ENCODE assay signal across 8 cellular contexts in the genomic region with DNA sequence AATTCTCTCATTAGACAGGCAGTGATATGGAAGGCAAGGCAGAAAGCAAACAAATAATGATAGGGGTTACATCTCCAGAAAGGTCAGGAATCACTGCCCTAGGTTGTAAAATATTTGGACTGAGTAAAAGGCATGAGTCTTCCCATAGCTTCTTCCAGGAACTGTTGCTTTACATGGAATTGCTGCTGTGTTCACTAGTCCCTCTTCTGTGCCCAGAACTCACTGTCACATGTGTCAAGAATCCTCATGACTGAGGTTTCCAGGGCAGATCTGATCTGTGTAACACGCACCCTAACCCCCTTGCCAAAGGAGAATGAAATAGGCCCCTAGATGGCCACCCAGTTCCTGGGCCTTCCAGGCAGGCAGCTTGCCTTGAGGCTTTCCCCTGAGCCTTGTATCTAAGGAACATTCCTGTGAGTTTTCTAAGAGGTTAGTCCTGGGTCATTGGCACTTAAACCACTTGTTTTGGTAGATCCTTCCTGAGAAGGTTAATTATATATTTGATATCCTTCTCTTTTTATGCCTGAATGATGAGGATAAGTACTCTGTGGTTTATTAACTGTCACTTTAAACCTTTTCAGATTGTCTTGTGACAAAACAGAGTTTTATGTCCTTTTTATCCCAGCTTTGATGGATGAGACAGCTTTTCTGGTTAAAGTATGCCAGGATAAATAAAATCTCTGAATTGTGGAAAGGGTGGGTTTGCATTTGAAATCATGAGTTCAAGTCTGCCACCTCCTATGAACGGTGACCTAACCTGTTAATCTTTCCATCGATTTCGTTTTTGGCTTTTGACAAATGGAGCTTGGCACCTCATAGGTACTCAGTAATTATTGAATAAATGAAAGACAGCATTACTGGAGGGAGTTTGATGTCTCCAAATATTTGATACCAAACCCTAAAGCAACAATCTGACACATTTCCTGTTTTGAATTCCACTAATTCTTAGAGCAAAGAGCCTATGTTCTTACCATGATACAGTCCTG.
DNase-seq lines count a peak whose midpoint lies in the region; ATAC-seq and TF ChIP-seq lines count a peak whose summit lies in the region.

No MANE protein-coding gene starts in this region.

- no peak for TF ChIP-seq POLR2A in sigmoid colon (IDR thresholded peaks at IDR 0.05)

- no peaks in the 10 kb centered on the region for H3K36me3 ChIP-seq in Panc1 (ENCODE audit: control insufficient read depth, insufficient read depth, low read length)
- H3K36me3 ChIP-seq in sigmoid colon: no peaks in the 10 kb centered on the region
- no peaks in the 10 kb centered on the region for H3K36me3 ChIP-seq in HAP-1 (replicated peaks)

- TF ChIP-seq CTCF in Panc1 (IDR thresholded peaks at IDR 0.05) (no peak), sigmoid colon (IDR thresholded peaks at IDR 0.05) (no peak)

- peak in 1 of 4 donors; percentile 13 for TF ChIP-seq EP300 in sigmoid colon (IDR thresholded peaks at IDR 0.05)

- H3K27ac ChIP-seq in Panc1 (ENCODE audit: low read length) (peak overlapping the region; percentile 84), sigmoid colon (peak overlapping the region; percentile 76 to 89 (median 86))

- H3K9me3 ChIP-seq in Panc1 (ENCODE audit: control insufficient read depth, insufficient read depth, low read depth, low read length) (no peaks in the 10 kb centered on the region), sigmoid colon (no peaks in the 10 kb centered on the region), HAP-1 (no peaks in the 10 kb centered on the region)

- DNase-seq in ELR (ENCODE audit: low read depth) (peak; percentile 53), Panc1 (ENCODE audit: low read depth, low spot score) (no peak), glomerular visceral epithelial cell (ENCODE audit: extremely low spot score) (peak; percentile 73), sigmoid colon (peak; percentile 80), HAP-1 (ENCODE audit: low spot score in 2 of 2) (no peak)
- DNase-seq in stimulated activated CD4-positive, alpha-beta T cell treated with anti-CD3 and anti-CD28 coated beads, Interleukin-1b, Interleukin-23, amount 100 ng/mL, for 48 hours: no peak

- CTCF ChIA-PET in Panc1 (lab: Charles Lee): no interaction called here

- H3K27me3 ChIP-seq in Panc1 (ENCODE audit: control insufficient read depth, insufficient read depth, low read length) (no peaks in the 10 kb centered on the region), sigmoid colon (no peaks in the 10 kb centered on the region), HAP-1 (ENCODE audit: low read depth) (no peaks in the 10 kb centered on the region)

- WGBS in sigmoid colon, 2 donors: 87 to 93% methylated on average over 4 of the region's 4 CpGs

- intact Hi-C loops in Panc1 (cut with micrococcal nuclease; ENCODE audit: unreplicated experiment): no loop called here
- intact Hi-C loops in sigmoid colon (cut with DNase I): no loop called here

- H3K4me3 ChIP-seq in Panc1 (ENCODE audit: low read depth in 2 of 2, low read length in 2 of 2) (no peak overlapping the region), sigmoid colon (no peak overlapping the region), HAP-1 (no peak overlapping the region)

- peak; percentile 66 for ATAC-seq in Panc1
- ATAC-seq in HG03175 (IDR thresholded peaks at IDR 0.05; ENCODE audit: unreplicated experiment): no peak
- ATAC-seq in GM18867 (IDR thresholded peaks at IDR 0.05; ENCODE audit: unreplicated experiment): no peak

- POLR2A ChIA-PET in Panc1 (lab: Charles Lee): no interaction called here

- in situ Hi-C loops in Panc1 (cut with HindIII; ENCODE audit: low pct_unique_long_range_greater_than_20kb, low sequenced_read_pairs): no loop called here
- in situ Hi-C loops in HAP-1 (cut with MboI; ENCODE audit: low sequenced_read_pairs): no loop called here

- H3K4me1 ChIP-seq in Panc1 (ENCODE audit: control insufficient read depth, insufficient read depth, low read length): peaks cover 38% of the 10 kb centered on the region
- H3K4me1 ChIP-seq in sigmoid colon: peaks cover 0 to 97% (median 89%) of the 10 kb centered on the region in 4 donors
- H3K4me1 ChIP-seq in HAP-1: peaks cover 19% of the 10 kb centered on the region

- BruUV-seq in Panc1 (replicated peaks; lab: Mats Ljungman, UMichigan): no TSS peak

Comparison
In these comparisons a context has a peak if more than half of its experiments do, and no peak if none do; other contexts are left out.
1. DNase-seq: peak in ELR (single experiment), glomerular visceral epithelial cell (single experiment) and sigmoid colon (single experiment); none in Panc1 (single experiment), HAP-1 (0 of 2) and stimulated activated CD4-positive, alpha-beta T cell treated with anti-CD3 and anti-CD28 coated beads, Interleukin-1b, Interleukin-23, amount 100 ng/mL, for 48 hours (single experiment).